In the genomic region with DNA sequence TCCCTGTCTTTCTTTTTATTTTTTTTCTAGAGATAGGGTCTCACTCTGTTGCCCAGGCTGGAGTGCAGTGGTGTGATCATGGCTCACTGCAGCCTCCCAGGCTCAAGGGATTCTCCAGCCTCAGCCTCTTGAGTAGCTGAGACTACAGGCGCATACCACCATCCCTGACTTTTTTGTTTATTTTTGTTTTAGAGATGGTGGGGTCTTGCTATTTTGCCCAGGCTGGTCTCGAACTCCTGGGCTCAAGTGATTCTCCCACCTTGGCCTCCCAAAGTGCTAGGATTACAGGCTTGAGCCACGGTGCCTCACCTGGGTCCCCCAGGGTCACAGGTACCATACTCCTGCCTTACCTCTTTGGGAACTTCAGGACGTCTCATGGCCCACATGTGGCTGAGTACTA, we compare ENCODE assay signal across 2 cellular contexts. TPM values are rescaled to one million over a fixed set of nuclear protein-coding genes. Genes with fewer than 3 reads are reported as not detected.
"Had no signal": no experiment of that assay in that cellular context is flagged by ENCODE, and none has a peak within 500 bp of the region (broad histone marks: within the 10 kb centered on the region; RNA-seq: fewer than 3 reads in every experiment).

No MANE protein-coding gene starts in this region.

RNA-seq across cellular contexts. Expression of gene FZD9, which starts 3.0 kb away (rescaled TPM):
- total RNA-seq: MCF 10A, OCI-LY7 had no signal
